21 cellular contexts compared by ENCODE assay signal in genomic region chr12:45327823-45328383, GRCh38.
DNase-seq lines count a peak whose midpoint lies in the region; ATAC-seq and TF ChIP-seq lines count a peak whose summit lies in the region.
"Had no signal": no experiment of that assay in that cellular context is flagged by ENCODE, and none has a peak within 500 bp of the region (broad histone marks: within the 10 kb centered on the region; RNA-seq: fewer than 3 reads in every experiment).

No MANE protein-coding gene starts in this region.

- in situ Hi-C loops in GM23248 (cut with MboI), result no loop called here

- H3K4me2 ChIP-seq in GM23248 (ENCODE audit: unreplicated experiment), result no peak overlapping the region
- H3K4me2 ChIP-seq in PC-3 (ENCODE audit: low read length), result peak overlapping the region; percentile 26
- H3K4me2 ChIP-seq in osteoblast (ENCODE audit: insufficient read depth, low read length), result peak overlapping the region; percentile 8

- no peaks in the 10 kb centered on the region for H3F3A ChIP-seq in GM23248 (ENCODE audit: insufficient read depth)
- H3F3A ChIP-seq in PC-3 (ENCODE audit: low read length, unreplicated experiment), result no peaks in the 10 kb centered on the region

- H3K9me2 ChIP-seq in GM23248 (ENCODE audit: insufficient read depth) (no peaks in the 10 kb centered on the region), PC-3 (replicated peaks; ENCODE audit: low read length) (no peaks in the 10 kb centered on the region)

- WGBS in GM23248 (ENCODE audit: low coverage in 1 of 2, low lambda C conversion rate in 2 of 2, missing lambda C conversion rate in 2 of 2), 2 experiments, result 97 to 100% methylated on average over 2 of the region's 2 CpGs
- WGBS in heart left ventricle, 4 donors, result 53 to 68% (median 61%) methylated on average over 2 of the region's 2 CpGs

- H3K4me1 ChIP-seq in GM23248 (ENCODE audit: insufficient read depth) (no peaks in the 10 kb centered on the region; the same call in 1 of the 2 replicates), PC-3 (ENCODE audit: insufficient read depth, low read length) (peaks cover 14% of the 10 kb centered on the region), osteoblast (ENCODE audit: insufficient read depth, low read length) (peaks cover 5% of the 10 kb centered on the region), heart left ventricle (peaks cover 4 to 57% (median 23%) of the 10 kb centered on the region in 12 donors)
- H3K4me1 ChIP-seq: colonic mucosa, lower lobe of right lung had no signal

- BruUV-seq in PC-3 (replicated peaks; lab: Mats Ljungman, UMichigan), result no TSS peak

- H4K20me1 ChIP-seq in GM23248 (ENCODE audit: insufficient read depth) (no peaks in the 10 kb centered on the region), PC-3 (ENCODE audit: low read length) (no peaks in the 10 kb centered on the region), osteoblast (ENCODE audit: insufficient read depth, low read length) (no peaks in the 10 kb centered on the region)

- H3K79me2 ChIP-seq in GM23248 (ENCODE audit: insufficient read depth) (peaks cover 52% of the 10 kb centered on the region), PC-3 (ENCODE audit: low read length) (no peaks in the 10 kb centered on the region), osteoblast (ENCODE audit: insufficient read depth, low read length) (peaks cover 2% of the 10 kb centered on the region)

- no peaks in the 10 kb centered on the region for H3K9me3 ChIP-seq in GM23248 (ENCODE audit: low read depth)
- H3K9me3 ChIP-seq in PC-3 (ENCODE audit: low read length), result no peaks in the 10 kb centered on the region
- H3K9me3 ChIP-seq in osteoblast (ENCODE audit: low read depth, low read length), result no peaks in the 10 kb centered on the region
- H3K9me3 ChIP-seq in heart left ventricle, result no peaks in the 10 kb centered on the region
- H3K9me3 ChIP-seq: colonic mucosa, lower lobe of right lung had no signal

- H3K27ac ChIP-seq in GM23248, result no peak overlapping the region
- peak overlapping the region; percentile 39 for H3K27ac ChIP-seq in PC-3 (ENCODE audit: low read length)
- peak overlapping the region; percentile 15 for H3K27ac ChIP-seq in osteoblast (ENCODE audit: low read depth, low read length)
- no peak overlapping the region for H3K27ac ChIP-seq in heart left ventricle
- H3K27ac ChIP-seq: colonic mucosa, epithelial cell of prostate, lower lobe of right lung, skin epidermis had no signal

- CTCF ChIA-PET in PC-3 (lab: Charles Lee), result no interaction called here

- H3K4me3 ChIP-seq in GM23248 (no peak overlapping the region), PC-3 (ENCODE audit: low read length) (no peak overlapping the region), epithelial cell of esophagus (ENCODE audit: low read length) (no peak overlapping the region), osteoblast (ENCODE audit: insufficient read depth, low read length) (no peak overlapping the region), heart left ventricle (no peak overlapping the region)
- H3K4me3 ChIP-seq: colonic mucosa, lower lobe of right lung, skin epidermis had no signal

- POLR2A ChIA-PET in PC-3 (lab: Charles Lee; ENCODE audit: unreplicated experiment), result no interaction called here

- DNase-seq in GM23248 (peak; percentile 29), PC-3 (peak; percentile 48), epithelial cell of esophagus (ENCODE audit: low read depth) (peak; percentile 16), osteoblast (ENCODE audit: insufficient read length, low spot score, missing footprints) (peak; percentile 50), A172 (ENCODE audit: low spot score) (no peak), ureter (ENCODE audit: low spot score) (no peak), heart left ventricle (no peak), putamen (ENCODE audit: low spot score) (no peak)
- DNase-seq: activated CD4-positive, alpha-beta T cell treated with anti-CD3 and anti-CD28 coated beads, Interleukin-2, amount 10 ng/mL, durations not matched to agents 7 days and 5 days; AML-193; anterior cingulate cortex; Calu3; colonic mucosa; foreskin melanocyte; GDM1; lower lobe of right lung; naive B cell; NCI-H1694 treated with DMSO at 0.1 percent for 48 hours; stimulated activated CD4-positive, alpha-beta T cell treated with anti-CD3 and anti-CD28 coated beads, Interleukin-4, amount 100 ng/mL, for 24 hours had no signal

- TF ChIP-seq CTCF in PC-3 (conservative IDR thresholded peaks at IDR 0.05; ENCODE audit: low read depth, low read length) (no peak), epithelial cell of esophagus (IDR thresholded peaks at IDR 0.05; ENCODE audit: insufficient read depth, low read depth, low read length, missing control alignments) (no peak), osteoblast (IDR thresholded peaks at IDR 0.05; ENCODE audit: extremely low read depth, low read depth, low read length) (no peak), heart left ventricle (IDR thresholded peaks at IDR 0.05) (no peak)

- no peaks in the 10 kb centered on the region for H3K27me3 ChIP-seq in GM23248 (replicated peaks; ENCODE audit: insufficient read depth)
- H3K27me3 ChIP-seq in PC-3 (ENCODE audit: low read length), result no peaks in the 10 kb centered on the region
- H3K27me3 ChIP-seq in osteoblast (ENCODE audit: insufficient read depth, low read length), result no peaks in the 10 kb centered on the region
- no peaks in the 10 kb centered on the region for H3K27me3 ChIP-seq in heart left ventricle
- H3K27me3 ChIP-seq: colonic mucosa had no signal

- intact Hi-C loops in PC-3 (cut with micrococcal nuclease), result no loop called here
- intact Hi-C loops in heart left ventricle (cut with DNase I), result no loop called here

- H3K9ac ChIP-seq in GM23248 (no peak overlapping the region), PC-3 (ENCODE audit: low read length) (no peak overlapping the region)

- H2AFZ ChIP-seq in GM23248, result no peak overlapping the region
- no peak overlapping the region for H2AFZ ChIP-seq in PC-3 (ENCODE audit: low read length)
- H2AFZ ChIP-seq in osteoblast (ENCODE audit: low read length), result no peak overlapping the region

- ATAC-seq in PC-3 (peak; percentile 85), heart left ventricle (no peak)
- ATAC-seq: lower lobe of right lung had no signal

- no peak for TF ChIP-seq POLR2A in heart left ventricle (IDR thresholded peaks at IDR 0.05)

- H3K36me3 ChIP-seq in GM23248 (ENCODE audit: low read depth) (no peaks in the 10 kb centered on the region), PC-3 (ENCODE audit: low read depth, low read length) (no peaks in the 10 kb centered on the region), osteoblast (ENCODE audit: insufficient read depth, low read length) (no peaks in the 10 kb centered on the region), heart left ventricle (peaks cover 0 to 16% (median 7%) of the 10 kb centered on the region in 9 donors)
- H3K36me3 ChIP-seq: colonic mucosa, lower lobe of right lung had no signal

Comparison
In these comparisons a context has a peak if more than half of its experiments do, and no peak if none do; other contexts are left out.
1. DNase-seq: peak in GM23248 (single experiment), PC-3 (single experiment), epithelial cell of esophagus (single experiment) and osteoblast (single experiment); none in A172 (single experiment), ureter (single experiment), heart left ventricle (0 of 5) and putamen (single experiment).
2. H3K27ac ChIP-seq: peak in PC-3 (single experiment) and osteoblast (single experiment); none in GM23248 (single experiment) and heart left ventricle (0 of 12).